ENCODE assay signal across 8 cellular contexts in genomic region chr3:88058593-88059379, GRCh38. TPM values are rescaled to one million over a fixed set of nuclear protein-coding genes. Genes with fewer than 3 reads are reported as not detected.
DNase-seq lines count a peak whose midpoint lies in the region; ATAC-seq and TF ChIP-seq lines count a peak whose summit lies in the region.

A gene with protein sequence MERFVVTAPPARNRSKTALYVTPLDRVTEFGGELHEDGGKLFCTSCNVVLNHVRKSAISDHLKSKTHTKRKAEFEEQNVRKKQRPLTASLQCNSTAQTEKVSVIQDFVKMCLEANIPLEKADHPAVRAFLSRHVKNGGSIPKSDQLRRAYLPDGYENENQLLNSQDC (minus strand): TSS chr3:88059005. CDS start chr3:88055976, 3,029 bp downstream.
TSS of gene ZNF654 (plus strand) at chr3:88059255. CDS start at chr3:88059320, 65 bp downstream.

- H3K27ac ChIP-seq in KMS-11 = peak within 1 kb of the TSS; percentile 44
- H3K27ac ChIP-seq in Peyer's patch = peak within 1 kb of the TSS; percentile 90 to 98 (median 96)
- H3K27ac ChIP-seq in muscle layer of colon (ENCODE audit: low read depth, low read length) = peak within 1 kb of the TSS; percentile 97

- ATAC-seq in GM21737 (IDR thresholded peaks at IDR 0.05; ENCODE audit: unreplicated experiment) (peak; percentile 94), esophagus mucosa (peak; percentile 99)

- no peaks in the 10 kb centered on the region for H3K27me3 ChIP-seq in KMS-11 (ENCODE audit: insufficient read depth, low read depth)
- H3K27me3 ChIP-seq in Peyer's patch = no peaks in the 10 kb centered on the region
- H3K27me3 ChIP-seq in muscle layer of colon (ENCODE audit: control insufficient read depth in 1 of 2, insufficient read depth in 2 of 2, low read length in 2 of 2) = no peaks in the 10 kb centered on the region

- H4K20me1 ChIP-seq in KMS-11 (ENCODE audit: insufficient read depth) = no peaks in the 10 kb centered on the region

- H2AFZ ChIP-seq in KMS-11 (ENCODE audit: low read depth) = peak within 1 kb of the TSS; percentile 52

- DNase-seq in DMS53 treated with DMSO at 0.1 percent for 48 hours (lab: John Stamatoyannopoulos, UW; ENCODE audit: unreplicated experiment) = peak; percentile 70
- peak; percentile 96 to 99 (median 99) for DNase-seq in Peyer's patch
- peak; percentile 99 for DNase-seq in activated T-cell treated with anti-CD3 and anti-CD28 coated beads, Interleukin-2, amount 50 U/mL, for 48 hours
- DNase-seq in stimulated activated CD8-positive, alpha-beta memory T cell treated with anti-CD3 and anti-CD28 coated beads, Interleukin-7, amount 100 ng/mL, for 24 hours (ENCODE audit: low read depth) = peak; percentile 98

- H3K4me1 ChIP-seq in KMS-11 (ENCODE audit: low read depth, poor library complexity, severe bottlenecking) (peaks cover 23% of the 10 kb centered on the region), Peyer's patch (peaks cover 0 to 42% (median 3%) of the 10 kb centered on the region in 4 donors), muscle layer of colon (ENCODE audit: insufficient read depth, low read length) (peaks cover 31% of the 10 kb centered on the region)

- peak; percentile 66 to 82 for TF ChIP-seq POLR2A in Peyer's patch (IDR thresholded peaks at IDR 0.05)

- no peaks in the 10 kb centered on the region for H3K9me3 ChIP-seq in Peyer's patch
- no peaks in the 10 kb centered on the region for H3K9me3 ChIP-seq in muscle layer of colon (ENCODE audit: low read length)

- H3K36me3 ChIP-seq in KMS-11 (ENCODE audit: insufficient read depth) (no peaks in the 10 kb centered on the region), Peyer's patch (peaks cover 0 to 16% (median 0%) of the 10 kb centered on the region in 3 donors), muscle layer of colon (ENCODE audit: insufficient read depth, low read length) (peaks cover 7% of the 10 kb centered on the region)

- peak within 1 kb of the TSS; percentile 73 for H3K4me3 ChIP-seq in KMS-11 (IDR thresholded peaks at IDR 0.05; ENCODE audit: insufficient read depth, low read depth, low read length)
- H3K4me3 ChIP-seq in Peyer's patch = peak within 1 kb of the TSS; percentile 92 to 98 (median 95)
- H3K4me3 ChIP-seq in muscle layer of colon (ENCODE audit: low read depth in 1 of 2, low read length in 2 of 2) = peak within 1 kb of the TSS; percentile 72 to 90

- peaks cover 26% of the 10 kb centered on the region for H3K79me2 ChIP-seq in KMS-11 (ENCODE audit: insufficient read depth, low read depth)

- H3K4me2 ChIP-seq in KMS-11 = peak within 1 kb of the TSS; percentile 86

- TF ChIP-seq CTCF in KMS-11 (conservative IDR thresholded peaks at IDR 0.05; ENCODE audit: low read depth, low read length) = no peak
- TF ChIP-seq CTCF in Peyer's patch (IDR thresholded peaks at IDR 0.05) = peak in 2 of 6 experiments; percentile 3

- H3K9ac ChIP-seq in KMS-11 = peak within 1 kb of the TSS; percentile 61; the same call in 1 of the 2 replicates
- peak within 1 kb of the TSS; percentile 83 for H3K9ac ChIP-seq in muscle layer of colon (ENCODE audit: low read length)

RNA-seq across cellular contexts. Expression of the first gene that starts in this region (rescaled TPM):
- total RNA-seq in Peyer's patch (10 to 100 TPM; 61.1 to 75.9 (median 62.6) TPM), esophagus mucosa (34.4 TPM)

RNA-seq across cellular contexts. Expression of gene ZNF654, which starts in this region (rescaled TPM):
- total RNA-seq in Peyer's patch (10 to 100 TPM; 10.7 to 27.3 (median 15.0) TPM), esophagus mucosa (13.1 TPM)

Comparison
In these comparisons a context has a peak if more than half of its experiments do, and no peak if none do; other contexts are left out.
1. Peak in every context shown above with its lines: DNase-seq, ATAC-seq, H3K4me3 ChIP-seq and H3K27ac ChIP-seq.
2. H3K27ac ChIP-seq: peak in every context shown above with its lines; median percentile 97 in muscle layer of colon; 96 in Peyer's patch; 44 in KMS-11.